Comparison of ENCODE assay signal across 22 cellular contexts in genomic region chr12:62681306-62681705, GRCh38.
"Had no signal": no experiment of that assay in that cellular context is flagged by ENCODE, and none has a peak within 500 bp of the region (broad histone marks: within the 10 kb centered on the region; RNA-seq: fewer than 3 reads in every experiment).

No MANE protein-coding gene starts in this region.

- H3K36me3 ChIP-seq: SJSA1 had no signal

- DNase-seq: Karpas-422, KG1, MV-4-11, NCI-H1092, NCI-H1105 treated with DMSO at 0.1 percent for 48 hours, NCI-H1417 treated with DMSO at 0.1 percent for 48 hours, NCI-H146, NCI-H1694 treated with DMSO at 0.1 percent for 48 hours, NCI-H1930, NCI-H2081, NCI-H2107, NCI-H226, NCI-H446, NCI-H510A, NCI-H524 treated with DMSO at 0.1 percent for 48 hours, NCI-H69, NCI-H774, Right ventricle myocardium superior, RPMI8226, SIG-M5 had no signal

- H3K27me3 ChIP-seq: SJSA1 had no signal

- H3K4me3 ChIP-seq: SJSA1, SK-N-MC had no signal

- H3K27ac ChIP-seq: SJSA1, SK-N-MC had no signal

- H3K9me3 ChIP-seq: SJSA1 had no signal
